Comparison of ENCODE assay signal across 29 cellular contexts in genomic region chr17:74019860-74020259, GRCh38.
"Had no signal": no experiment of that assay in that cellular context is flagged by ENCODE, and none has a peak within 500 bp of the region (broad histone marks: within the 10 kb centered on the region; RNA-seq: fewer than 3 reads in every experiment).

No MANE protein-coding gene starts in this region.

- H3K36me3 ChIP-seq: Peyer's patch, SJSA1 had no signal

- H3K9me3 ChIP-seq: Peyer's patch, SJSA1 had no signal

- H3K4me3 ChIP-seq: Peyer's patch, SJSA1 had no signal

- H3K4me1 ChIP-seq: Peyer's patch, SJSA1 had no signal

- H3K9ac ChIP-seq: KMS-11, SK-N-SH had no signal

- DNase-seq: Karpas-422; KBM-7; MM.1S; NCI-H1092; NCI-H1105; NCI-H1417 treated with DMSO at 0.1 percent for 48 hours; NCI-H1436 treated with DMSO at 0.1 percent for 48 hours; NCI-H1694 treated with DMSO at 0.1 percent for 48 hours; NCI-H2029 treated with DMSO at 0.1 percent for 48 hours; NCI-H2081 treated with DMSO at 0.1 percent for 48 hours; NCI-H2107; NCI-H2171; NCI-H226; NCI-H446 treated with DMSO at 0.1 percent for 48 hours; NCI-H526; NCI-H69; NCI-H748 treated with DMSO at 0.1 percent for 48 hours; NCI-H82; NK-92 treated with Interleukin-12 subunit alpha and Interleukin-12 subunit beta, amount 100 ng/mL, for 24 hours; OCI-M1; PC-3; Peyer's patch; Right ventricle myocardium superior; RPMI8226; SHP77 treated with DMSO at 0.1 percent for 48 hours; SK-N-SH; SW 1271 had no signal

- H3K27me3 ChIP-seq: Peyer's patch had no signal

- H3K4me2 ChIP-seq: KMS-11, SK-N-SH had no signal

- ATAC-seq: PC-3 had no signal

- H3K27ac ChIP-seq: KMS-11, Peyer's patch, SJSA1 had no signal
